In genomic region chr1:157147906-157148717, GRCh38 we compare ENCODE assay signal across 10 cellular contexts. TPM values are rescaled to one million over a fixed set of nuclear protein-coding genes. Genes with fewer than 3 reads are reported as not detected.
DNase-seq lines count a peak whose midpoint lies in the region; ATAC-seq, FAIRE-seq and TF ChIP-seq lines count a peak whose summit lies in the region.
"Had no signal": no experiment of that assay in that cellular context is flagged by ENCODE, and none has a peak within 500 bp of the region (broad histone marks: within the 10 kb centered on the region; RNA-seq: fewer than 3 reads in every experiment).

No MANE protein-coding gene starts in this region.

- ATAC-seq in K562 (peak; percentile 43), HG03039 (IDR thresholded peaks at IDR 0.05; ENCODE audit: unreplicated experiment) (no peak), HG02763 (IDR thresholded peaks at IDR 0.05; ENCODE audit: unreplicated experiment) (no peak)

- intact Hi-C loops in CD14-positive monocyte (cut with micrococcal nuclease) (no loop called here), K562 (cut with micrococcal nuclease) (no loop called here)

- H3K4me1 ChIP-seq in K562 (replicated peaks in 1 of 2; ENCODE audit: control insufficient read depth in 2 of 2, insufficient read depth in 2 of 2, low read length in 2 of 2), result peaks cover 7 to 45% of the 10 kb centered on the region in 2 experiments; a peak in 4 of 5 replicates
- H3K4me1 ChIP-seq in mucosa of rectum (ENCODE audit: control insufficient read depth in 2 of 2, insufficient read depth in 2 of 2, low read length in 2 of 2), result peaks cover 5% of the 10 kb centered on the region in 2 donors

- POLR2A ChIA-PET in K562 (lab: Yijun Ruan, JAX), result interaction anchor here (0.5 kb wide), 1 partner anchor 104 kb away, joined by 4 read pairs; no protein-coding TSS in a partner anchor

- H3K27me3 Mint-ChIP-seq in CD14-positive monocyte (ENCODE audit: low read depth in 3 of 3), result peaks cover 0 to 4% (median 2%) of the 10 kb centered on the region in 3 donors

- CTCF ChIA-PET in K562 (lab: Yijun Ruan, JAX; ENCODE audit: low intra/inter-chr PET ratio), result no interaction called here

- H3K9me3 ChIP-seq in K562 (replicated peaks; ENCODE audit: control insufficient read depth, insufficient read depth, low read depth, low read length) (no peaks in the 10 kb centered on the region), mucosa of rectum (ENCODE audit: control insufficient read depth in 2 of 2, low read length in 2 of 2) (no peaks in the 10 kb centered on the region)

- no peaks in the 10 kb centered on the region for H3K9me1 ChIP-seq in K562 (ENCODE audit: control insufficient read depth, insufficient read depth, low read length)

- TF ChIP-seq EP300 in K562 (IDR thresholded peaks at IDR 0.05; ENCODE audit: low read length), result no peak

- no peaks in the 10 kb centered on the region for H4K20me1 ChIP-seq in K562 (replicated peaks; ENCODE audit: control insufficient read depth, insufficient read depth, low read length)

- FAIRE-seq in K562 (lab: Jason Lieb, UNC) (no peak), RCC 7860 (lab: Jason Lieb, UNC) (no peak)

- 37% methylated on average over 10 of the region's 10 CpGs for WGBS in K562 (ENCODE audit: insufficient coverage, low coverage, missing lambda C conversion rate)

- H3K36me3 ChIP-seq in K562 (ENCODE audit: control insufficient read depth, insufficient read depth, low read length) (no peaks in the 10 kb centered on the region; the same call in 2 of the 3 replicates), mucosa of rectum (ENCODE audit: control insufficient read depth in 2 of 2, insufficient read depth in 2 of 2, low read length in 2 of 2) (no peaks in the 10 kb centered on the region)

- H2AFZ ChIP-seq in K562 (ENCODE audit: low read depth, low read length), result peak overlapping the region; percentile 94

- no peak overlapping the region for H3K4me3 Mint-ChIP-seq in CD14-positive monocyte

- TF ChIP-seq RAD21 in K562 (CRISPR knock-in tag; conservative IDR thresholded peaks at IDR 0.05 in 1 of 2, IDR thresholded peaks at IDR 0.05 in 1 of 2), result no peak

- in situ Hi-C loops in K562 (cut with MboI), result no loop called here

- H3K4me2 ChIP-seq in K562 (ENCODE audit: insufficient read depth, low read length), result no peak overlapping the region

- no peaks in the 10 kb centered on the region for H3K36me3 Mint-ChIP-seq in CD14-positive monocyte

- H3K9me3 Mint-ChIP-seq in CD14-positive monocyte, result no peaks in the 10 kb centered on the region

- TF ChIP-seq CTCF in CD14-positive monocyte (IDR thresholded peaks at IDR 0.05), result no peak
- no peak for TF ChIP-seq CTCF in K562 (IDR thresholded peaks at IDR 0.05 in 2 of 3, conservative IDR thresholded peaks at IDR 0.05 in 1 of 3; ENCODE audit: insufficient read depth in 2 of 3, low read depth in 1 of 3, low read length in 3 of 3)

- no peaks in the 10 kb centered on the region for H3K27me3 ChIP-seq in K562 (ENCODE audit: control insufficient read depth in 2 of 2, insufficient read depth in 2 of 2, low read length in 2 of 2)
- H3K27me3 ChIP-seq in mucosa of rectum (ENCODE audit: control insufficient read depth in 2 of 2, insufficient read depth in 2 of 2, low read length in 2 of 2), result no peaks in the 10 kb centered on the region

- DNase-seq in CD14-positive monocyte (ENCODE audit: low spot score), result no peak
- peak; percentile 46 for DNase-seq in LoVo (ENCODE audit: low spot score)
- DNase-seq in K562 (ENCODE audit: extremely low read depth in 1 of 4, low spot score in 3 of 4), result peak in 1 of 4 experiments; percentile 24
- no peak for DNase-seq in RCC 7860 (ENCODE audit: low spot score)
- no peak for DNase-seq in stimulated activated naive CD4-positive, alpha-beta T cell treated with Interleukin-2 at 50 U/mL for 16 hours (lab: John Stamatoyannopoulos, UW)
- DNase-seq: DMS79, SW 1271 had no signal

- no peak for TF ChIP-seq POLR2A in K562 (conservative IDR thresholded peaks at IDR 0.05)

- no TSS peak for BruUV-seq in K562 (replicated peaks; lab: Mats Ljungman, UMichigan)

- H3K4me3 ChIP-seq in K562 (no peak overlapping the region), mucosa of rectum (ENCODE audit: low read length in 2 of 2) (no peak overlapping the region)

- peak overlapping the region; percentile 81 to 90 (median 84) for H3K27ac Mint-ChIP-seq in CD14-positive monocyte

- H3K9ac ChIP-seq in K562 (ENCODE audit: insufficient read depth in 1 of 2, low read depth in 2 of 2, low read length in 2 of 2) (no peak overlapping the region), mucosa of rectum (ENCODE audit: low read depth in 1 of 2, low read length in 2 of 2) (no peak overlapping the region)

- peak overlapping the region; percentile 23; the same call in 2 of the 3 replicates for H3K27ac ChIP-seq in K562 (ENCODE audit: extremely low read depth, low read depth, low read length)
- peak overlapping the region; percentile 34 to 43 for H3K27ac ChIP-seq in mucosa of rectum (ENCODE audit: low read depth in 2 of 2, low read length in 2 of 2)

- H3K4me1 Mint-ChIP-seq in CD14-positive monocyte, result peaks cover 19% of the 10 kb centered on the region

- no peaks in the 10 kb centered on the region for H3K79me2 ChIP-seq in K562 (ENCODE audit: control insufficient read depth, insufficient read depth, low read length)

TF ChIP-seq in K562, 482 proteins besides CTCF, POLR2A, EP300 and RAD21 (continues in another document):
- TF ChIP-seq ATF4 (CRISPR knock-in tag; IDR thresholded peaks at IDR 0.05) (no peak), GTF2F1 (IDR thresholded peaks at IDR 0.05; ENCODE audit: low read depth, low read length) (no peak), YY1 (IDR thresholded peaks at IDR 0.05; ENCODE audit: borderline replicate concordance in 1 of 3, control insufficient read depth in 1 of 3, extremely low read depth in 1 of 3, insufficient read depth in 3 of 3, insufficient read length in 1 of 3, insufficient replicate concordance in 2 of 3, low read depth in 1 of 3, low read length in 2 of 3) (no peak), ZNF311 (CRISPR knock-in tag; IDR thresholded peaks at IDR 0.05) (no peak), CBX3 (IDR thresholded peaks at IDR 0.05; ENCODE audit: borderline replicate concordance in 1 of 2, low read length in 2 of 2) (peak in 1 of 2 experiments; percentile 56; a peak in 1 of 3 replicates), PTTG1 (tag; IDR thresholded peaks at IDR 0.05; ENCODE audit: low read depth) (peak; percentile 17; the same call in 1 of the 2 replicates), EP400 (IDR thresholded peaks at IDR 0.05) (0 out of 2 replicates have a peak, but pooled peaks have one; percentile 12), PYGO2 (tag; IDR thresholded peaks at IDR 0.05) (peak; percentile 50; the same call in 1 of the 2 replicates)

RNA-seq across cellular contexts. Expression of gene ETV3, which starts 9.9 kb away (rescaled TPM):
- polyA plus RNA-seq in CD14-positive monocyte (1 to 10 TPM; 4.8 to 6.3 TPM), K562 (2011; rRNA removed) (7.7 and 9.0 TPM in 2 replicates), K562 (2014; fragmentation: Illumina TruSeq; extraction: Trizol) (8.2 and 9.1 TPM in 2 replicates), K562 (2014; fragmentation: Nextera tagmentation; extraction: Ambion mirVana) (1 to 10 TPM; 3.1 to 5.4 TPM), K562 (2014; rRNA removed) (7.2 TPM in 2 replicates)
- total RNA-seq in K562 (2011; cell fraction: chromatin; rRNA removed; ENCODE audit: low replicate concordance), result 21.7 and 44.9 TPM in 2 replicates
- total RNA-seq in K562 (2011; cell fraction: nucleolus; rRNA removed), result 14.7 and 15.8 TPM in 2 replicates
- 33.9 and 53.1 TPM in 2 replicates for total RNA-seq in K562 (2011; cell fraction: nucleoplasm; rRNA removed)
- total RNA-seq in K562 (2014; rRNA removed) (6.4 and 8.4 TPM in 2 replicates), K562 (2014; rRNA removed; fragmentation: Illumina TruSeq; extraction: Trizol) (10.7 and 11.4 TPM in 2 replicates), K562 (2015; rRNA removed; fragmentation: Illumina TruSeq; extraction: Trizol) (10.4 and 11.2 TPM in 2 replicates), K562 (2021) (13.9 and 16.0 TPM in 2 replicates)
- 5.0 and 6.0 TPM in 2 replicates for polyA plus RNA-seq in K562 (2011; cell fraction: cytosol; rRNA removed)
- polyA plus RNA-seq in K562 (2011; cell fraction: nucleus; rRNA removed), result 8.2 and 8.4 TPM in 2 replicates
- polyA plus RNA-seq in K562 (2012), result 6.9 and 8.4 TPM in 2 replicates
- polyA minus RNA-seq in K562 (2011; rRNA and poly(A)+ RNA removed), result 25.5 and 30.0 TPM in 2 replicates
- 8.7 and 10.9 TPM in 2 replicates for polyA minus RNA-seq in K562 (2011; cell fraction: cytosol; rRNA and poly(A)+ RNA removed)
- 13.2 and 23.4 TPM in 2 replicates for polyA minus RNA-seq in K562 (2011; cell fraction: nucleus; rRNA and poly(A)+ RNA removed)

RNA-seq across cellular contexts. Expression of gene ETV3L, which starts 48.5 kb away (rescaled TPM):
- polyA plus RNA-seq in CD14-positive monocyte, result under 1 TPM in 1 of 2 donors, not detected in 1; 0.26 TPM
- not detected in 2 replicates for total RNA-seq in K562 (2011; cell fraction: chromatin; rRNA removed; ENCODE audit: low replicate concordance)
- total RNA-seq in K562 (2011; cell fraction: nucleolus; rRNA removed), result not detected in 2 replicates
- total RNA-seq in K562 (2011; cell fraction: nucleoplasm; rRNA removed), result not detected in 2 replicates
- total RNA-seq in K562 (2014; rRNA removed), result not detected in 2 replicates
- not detected in 2 replicates for total RNA-seq in K562 (2014; rRNA removed; fragmentation: Illumina TruSeq; extraction: Trizol)
- total RNA-seq in K562 (2015; rRNA removed; fragmentation: Illumina TruSeq; extraction: Trizol), result not detected in 2 replicates
- not detected in 2 replicates for total RNA-seq in K562 (2021)
- not detected in 2 replicates for polyA plus RNA-seq in K562 (2011; rRNA removed)
- not detected in 2 replicates for polyA plus RNA-seq in K562 (2011; cell fraction: cytosol; rRNA removed)
- polyA plus RNA-seq in K562 (2011; cell fraction: nucleus; rRNA removed), result 0.09 TPM in 1 of 2 replicates, not detected in the other
- not detected in 2 replicates for polyA plus RNA-seq in K562 (2012)
- polyA plus RNA-seq in K562 (2014; fragmentation: Illumina TruSeq; extraction: Trizol), result not detected in 2 replicates
- polyA plus RNA-seq in K562 (2014; fragmentation: Nextera tagmentation; extraction: Ambion mirVana), result not detected
- polyA plus RNA-seq in K562 (2014; rRNA removed), result not detected in 2 replicates
- polyA minus RNA-seq in K562 (2011; rRNA and poly(A)+ RNA removed), result not detected in 2 replicates
- not detected in 2 replicates for polyA minus RNA-seq in K562 (2011; cell fraction: cytosol; rRNA and poly(A)+ RNA removed)
- not detected in 2 replicates for polyA minus RNA-seq in K562 (2011; cell fraction: nucleus; rRNA and poly(A)+ RNA removed)
